9 cellular contexts compared by ENCODE assay signal in the genomic region with DNA sequence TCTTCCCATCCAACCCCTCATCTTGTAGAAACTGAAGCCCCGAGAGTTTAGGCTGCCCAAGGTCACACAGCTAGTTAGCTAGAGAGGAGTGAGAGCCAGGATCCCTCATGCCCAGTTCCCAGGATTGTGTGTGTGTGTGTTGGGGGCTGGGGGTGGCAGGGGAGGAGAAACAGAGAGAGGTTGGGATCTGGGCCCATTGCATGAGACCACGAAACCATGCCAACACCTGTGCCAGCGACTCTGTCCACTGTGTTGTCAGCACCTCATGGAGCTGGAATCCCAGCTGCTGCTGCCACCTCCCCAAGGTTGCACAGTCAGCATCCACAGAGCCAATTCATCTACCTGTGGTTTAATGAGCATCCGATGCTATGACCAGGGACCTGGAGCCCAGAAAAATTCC.
"Had no signal": no experiment of that assay in that cellular context is flagged by ENCODE, and none has a peak within 500 bp of the region (broad histone marks: within the 10 kb centered on the region; RNA-seq: fewer than 3 reads in every experiment).

No MANE protein-coding gene starts in this region.

- H3K4me3 ChIP-seq: GM23338, K562 had no signal

- FAIRE-seq: H1, H54, HTR-8/SVneo, K562 had no signal

- DNase-seq: H9, HCEC 1CT, IMR-90, KG1 had no signal
